Comparison of ENCODE assay signal across 12 cellular contexts in genomic region chr3:56839784-56840724, GRCh38. TPM values are rescaled to one million over a fixed set of nuclear protein-coding genes. Genes with fewer than 3 reads are reported as not detected.
DNase-seq lines count a peak whose midpoint lies in the region; ATAC-seq and TF ChIP-seq lines count a peak whose summit lies in the region.
"Had no signal": no experiment of that assay in that cellular context is flagged by ENCODE, and none has a peak within 500 bp of the region (broad histone marks: within the 10 kb centered on the region; RNA-seq: fewer than 3 reads in every experiment).

No MANE protein-coding gene starts in this region.

- H3K9me3 ChIP-seq in hepatocyte (ENCODE audit: low read depth): no peaks in the 10 kb centered on the region

- H3K27ac Mint-ChIP-seq in activated CD4-positive, alpha-beta memory T cell treated with anti-CD3 and anti-CD28 coated beads for 36 hours: no peak overlapping the region
- H3K27ac Mint-ChIP-seq: IgD-negative memory B cell; naive thymus-derived CD4-positive, alpha-beta T cell had no signal

- CTCF ChIA-PET in activated CD4-positive, alpha-beta memory T cell treated with anti-CD3 and anti-CD28 coated beads for 36 hours (lab: Charles Lee): interaction anchor here (1.1 kb wide), 1 partner anchor 16 kb away, joined by 4 read pairs; no protein-coding TSS in a partner anchor

- peak; percentile 45 for DNase-seq in AG08396 (ENCODE audit: low spot score)
- DNase-seq in HT1080 (ENCODE audit: low read depth): peak; percentile 85
- peak; percentile 38 for DNase-seq in hepatocyte (ENCODE audit: low spot score)
- no peak for DNase-seq in CD1c-positive myeloid dendritic cell (ENCODE audit: extremely low spot score)
- no peak for DNase-seq in posterior vena cava (ENCODE audit: low spot score)
- DNase-seq in activated CD4-positive, alpha-beta memory T cell treated with anti-CD3 and anti-CD28 coated beads for 36 hours: no peak
- DNase-seq: naive thymus-derived CD4-positive, alpha-beta T cell; NCI-H2029 had no signal

- no peaks in the 10 kb centered on the region for H3K36me3 Mint-ChIP-seq in activated CD4-positive, alpha-beta memory T cell treated with anti-CD3 and anti-CD28 coated beads for 36 hours

- no peak overlapping the region for H3K4me3 Mint-ChIP-seq in activated CD4-positive, alpha-beta memory T cell treated with anti-CD3 and anti-CD28 coated beads for 36 hours
- H3K4me3 Mint-ChIP-seq: naive thymus-derived CD4-positive, alpha-beta T cell had no signal

- no peak overlapping the region for H2AFZ ChIP-seq in hepatocyte

- no peaks in the 10 kb centered on the region for H3K36me3 ChIP-seq in hepatocyte (replicated peaks; ENCODE audit: insufficient read depth, low read depth)
- H3K36me3 ChIP-seq: BLaER1 treated with 17β-estradiol and CSF1 and Interleukin-3, amounts not matched to agents 10 nM and 100 nM had no signal

- no peaks in the 10 kb centered on the region for H3K9me2 ChIP-seq in hepatocyte (replicated peaks; ENCODE audit: insufficient read depth)

- no peaks in the 10 kb centered on the region for H4K20me1 ChIP-seq in hepatocyte (ENCODE audit: insufficient read depth, poor library complexity, severe bottlenecking)
- H4K20me1 ChIP-seq: BLaER1 treated with 17β-estradiol and CSF1 and Interleukin-3, amounts not matched to agents 10 nM and 100 nM had no signal

- 48% methylated on average over 9 of the region's 9 CpGs for WGBS in hepatocyte (ENCODE audit: low lambda C conversion rate, missing lambda C conversion rate)

- TF ChIP-seq CTCF in hepatocyte (IDR thresholded peaks at IDR 0.05; ENCODE audit: poor library complexity): no peak

- H3K27me3 Mint-ChIP-seq in activated CD4-positive, alpha-beta memory T cell treated with anti-CD3 and anti-CD28 coated beads for 36 hours: no peaks in the 10 kb centered on the region
- H3K27me3 Mint-ChIP-seq: IgD-negative memory B cell; naive thymus-derived CD4-positive, alpha-beta T cell had no signal

- intact Hi-C loops in posterior vena cava (cut with DNase I): no loop called here
- intact Hi-C loops in activated CD4-positive, alpha-beta memory T cell treated with anti-CD3 and anti-CD28 coated beads for 36 hours (cut with micrococcal nuclease): no loop called here

- H3K9me3 Mint-ChIP-seq in activated CD4-positive, alpha-beta memory T cell treated with anti-CD3 and anti-CD28 coated beads for 36 hours: no peaks in the 10 kb centered on the region
- H3K9me3 Mint-ChIP-seq: IgD-negative memory B cell had no signal

- no peaks in the 10 kb centered on the region for H3K27me3 ChIP-seq in hepatocyte

- ATAC-seq in SK-N-SH treated with all-trans-retinoic acid at 6 μM for 48 hours: peak; percentile 87
- no peak for ATAC-seq in GM19035 (IDR thresholded peaks at IDR 0.05; ENCODE audit: unreplicated experiment)
- ATAC-seq: naive thymus-derived CD4-positive, alpha-beta T cell had no signal

- no peaks in the 10 kb centered on the region for H3K79me2 ChIP-seq in hepatocyte

- H3K27ac ChIP-seq in hepatocyte: peak overlapping the region; percentile 14
- H3K27ac ChIP-seq: BLaER1 treated with 17β-estradiol and CSF1 and Interleukin-3, amounts not matched to agents 10 nM and 100 nM had no signal

- H3K4me3 ChIP-seq in hepatocyte: no peak overlapping the region
- H3K4me3 ChIP-seq: BLaER1 treated with 17β-estradiol and CSF1 and Interleukin-3, amounts not matched to agents 10 nM and 100 nM had no signal

- peaks cover 44% of the 10 kb centered on the region for H3K4me1 Mint-ChIP-seq in activated CD4-positive, alpha-beta memory T cell treated with anti-CD3 and anti-CD28 coated beads for 36 hours (ENCODE audit: low read depth)

- H3K4me1 ChIP-seq in hepatocyte (ENCODE audit: insufficient read depth): peaks cover 10% of the 10 kb centered on the region

- POLR2A ChIA-PET in activated CD4-positive, alpha-beta memory T cell treated with anti-CD3 and anti-CD28 coated beads for 36 hours (lab: Charles Lee): interaction anchor here (1.2 kb wide), 1 partner anchor 23 kb away, joined by 5 read pairs; no protein-coding TSS in a partner anchor

- H3K4me2 ChIP-seq in hepatocyte: no peak overlapping the region
- H3K4me2 ChIP-seq: BLaER1 treated with 17β-estradiol and CSF1 and Interleukin-3, amounts not matched to agents 10 nM and 100 nM had no signal

TF ChIP-seq in SK-N-SH treated with all-trans-retinoic acid at 6 μM for 48 hours, 23 proteins besides CTCF, POLR2A, EP300 and RAD21:
- TF ChIP-seq CSDC2 (CRISPR knock-in tag; IDR thresholded peaks at IDR 0.05) (no peak), ZFP3 (CRISPR knock-in tag; IDR thresholded peaks at IDR 0.05) (0 out of 2 replicates have a peak, but pooled peaks have one; percentile 12)

RNA-seq across cellular contexts. Expression of gene ARHGEF3, which starts 38.3 kb away (rescaled TPM):
- total RNA-seq in HT1080 (2014; rRNA removed; shearing (Covaris generic)): 9.0 and 14.6 TPM in 2 replicates
- 14.0 and 20.4 TPM in 2 replicates for polyA plus RNA-seq in HT1080 (2015; cell fraction: cytosol; rRNA removed)
- polyA plus RNA-seq in HT1080 (2015; cell fraction: nucleus; rRNA removed): 17.9 and 23.5 TPM in 2 replicates
- total RNA-seq in hepatocyte (39.6 and 41.7 TPM in 2 replicates), posterior vena cava (10 to 100 TPM; 20.3 to 24.2 TPM)
- 52.4 and 63.8 TPM in 2 replicates for polyA plus RNA-seq in hepatocyte
- 10 to 100 TPM; 28.0 to 31.5 TPM for total RNA-seq in activated CD4-positive, alpha-beta memory T cell treated with anti-CD3 and anti-CD28 coated beads for 36 hours

Comparison
In these comparisons a context has a peak if more than half of its experiments do, and no peak if none do; other contexts are left out.
1. DNase-seq: peak in AG08396 (single experiment), HT1080 (single experiment) and hepatocyte (single experiment); none in CD1c-positive myeloid dendritic cell (single experiment), posterior vena cava (single experiment) and activated CD4-positive, alpha-beta memory T cell treated with anti-CD3 and anti-CD28 coated beads for 36 hours (single experiment).